In the genomic region with DNA sequence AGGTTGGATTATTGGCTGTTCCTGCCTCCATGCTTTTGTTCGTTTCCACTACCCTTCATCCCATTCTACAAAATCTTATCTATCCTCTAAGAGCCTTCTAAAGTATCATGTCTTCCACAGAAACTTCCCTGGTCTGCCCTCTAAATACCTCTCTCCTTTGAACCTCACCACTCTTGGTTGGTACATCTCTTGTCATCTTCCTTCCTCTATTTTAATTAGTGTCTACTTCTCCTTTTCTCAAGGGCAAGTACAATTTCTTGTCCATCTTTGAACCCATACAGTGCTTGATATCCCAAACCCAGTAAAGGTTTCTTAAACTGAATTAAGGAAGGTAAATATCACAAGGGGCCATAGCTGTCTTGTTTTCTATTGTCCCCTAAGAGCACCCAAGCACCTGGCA, we compare ENCODE assay signal across 27 cellular contexts. TPM values are rescaled to one million over a fixed set of nuclear protein-coding genes. Genes with fewer than 3 reads are reported as not detected.
DNase-seq lines count a peak whose midpoint lies in the region; ATAC-seq and TF ChIP-seq lines count a peak whose summit lies in the region.
"Had no signal": no experiment of that assay in that cellular context is flagged by ENCODE, and none has a peak within 500 bp of the region (broad histone marks: within the 10 kb centered on the region; RNA-seq: fewer than 3 reads in every experiment).

No MANE protein-coding gene starts in this region.

- H3K4me1 Mint-ChIP-seq in natural killer cell: peaks cover 0 to 11% of the 10 kb centered on the region in 2 donors

- H4K20me1 ChIP-seq in BLaER1 treated with 17β-estradiol and CSF1 and Interleukin-3, amounts not matched to agents 10 nM and 100 nM: peaks cover 0 to 51% (median 0%) of the 10 kb centered on the region in 11 experiments; a peak in 6 of 22 replicates
- H4K20me1 ChIP-seq in PC-3 (ENCODE audit: low read length): no peaks in the 10 kb centered on the region
- H4K20me1 ChIP-seq in smooth muscle cell (ENCODE audit: low read depth): no peaks in the 10 kb centered on the region
- H4K20me1 ChIP-seq: BLaER1 had no signal

- BruUV-seq in PC-3 (replicated peaks; lab: Mats Ljungman, UMichigan): no TSS peak

- H3K9me3 Mint-ChIP-seq in natural killer cell: no peaks in the 10 kb centered on the region
- H3K9me3 Mint-ChIP-seq: activated CD4-positive, alpha-beta T cell treated with anti-CD3 and anti-CD28 coated beads, Interleukin-2, amount 10 ng/mL, durations not matched to agents 24 days and 14 days; activated naive CD4-positive, alpha-beta T cell treated with anti-CD3 and anti-CD28 coated beads for 36 hours; activated T-cell treated with anti-CD3 and anti-CD28 coated beads, Interleukin-2, amount 50 U/mL, for 72 hours; type B pancreatic cell had no signal

- H3K79me2 ChIP-seq in PC-3 (ENCODE audit: low read length) (no peaks in the 10 kb centered on the region), smooth muscle cell (ENCODE audit: low read depth) (no peaks in the 10 kb centered on the region)

- peak overlapping the region in 7 of 11 experiments; percentile 0 to 73 (median 32); a peak in 10 of 22 replicates for H3K4me2 ChIP-seq in BLaER1 treated with 17β-estradiol and CSF1 and Interleukin-3, amounts not matched to agents 10 nM and 100 nM
- H3K4me2 ChIP-seq in PC-3 (ENCODE audit: low read length) (no peak overlapping the region), smooth muscle cell (no peak overlapping the region)
- H3K4me2 ChIP-seq: BLaER1, KMS-11 had no signal

- in situ Hi-C loops in GM13977 (cut with MboI; ENCODE audit: low pct_unique_long_range_greater_than_20kb, low sequenced_read_pairs, unreplicated experiment): no loop called here

- H3K27me3 ChIP-seq in BLaER1 treated with 17β-estradiol and CSF1 and Interleukin-3, amounts not matched to agents 10 nM and 100 nM: peaks cover 23 to 73% (median 32%) of the 10 kb centered on the region in 11 experiments
- H3K27me3 ChIP-seq in PC-3 (ENCODE audit: low read length) (no peaks in the 10 kb centered on the region), smooth muscle cell (ENCODE audit: low read depth) (peaks cover 55% of the 10 kb centered on the region)
- H3K27me3 ChIP-seq: colonic mucosa had no signal

- H3K4me3 ChIP-seq in BLaER1 treated with 17β-estradiol and CSF1 and Interleukin-3, amounts not matched to agents 10 nM and 100 nM: no peak overlapping the region
- H3K4me3 ChIP-seq in NB4 (ENCODE audit: low read depth, low read length) (no peak overlapping the region), PC-3 (ENCODE audit: low read length) (no peak overlapping the region), smooth muscle cell (no peak overlapping the region)
- H3K4me3 ChIP-seq: BLaER1, colonic mucosa, left ventricle myocardium inferior, psoas muscle had no signal

- H3K36me3 Mint-ChIP-seq in natural killer cell: no peaks in the 10 kb centered on the region
- H3K36me3 Mint-ChIP-seq: type B pancreatic cell had no signal

- H3K36me3 ChIP-seq in BLaER1 treated with 17β-estradiol and CSF1 and Interleukin-3, amounts not matched to agents 10 nM and 100 nM: no peaks in the 10 kb centered on the region
- H3K36me3 ChIP-seq in PC-3 (ENCODE audit: low read depth, low read length) (no peaks in the 10 kb centered on the region), smooth muscle cell (ENCODE audit: low read depth) (no peaks in the 10 kb centered on the region)
- H3K36me3 ChIP-seq: BLaER1, colonic mucosa, left ventricle myocardium inferior had no signal

- no peak for TF ChIP-seq CTCF in NB4 (IDR thresholded peaks at IDR 0.05; ENCODE audit: low read depth, low read length)
- no peak for TF ChIP-seq CTCF in natural killer cell (IDR thresholded peaks at IDR 0.05)
- TF ChIP-seq CTCF in PC-3 (conservative IDR thresholded peaks at IDR 0.05; ENCODE audit: low read depth, low read length): no peak
- TF ChIP-seq CTCF in GM13977 (IDR thresholded peaks at IDR 0.05; ENCODE audit: extremely low read depth, insufficient read depth, missing control alignments): no peak
- no peak for TF ChIP-seq CTCF in smooth muscle cell (IDR thresholded peaks at IDR 0.05; ENCODE audit: borderline replicate concordance, insufficient read depth, poor library complexity, severe bottlenecking)

- intact Hi-C loops in natural killer cell (cut with micrococcal nuclease): loop anchor here (5.0 to 10.0 kb wide), 2 partner anchors 154 to 296 kb away; no protein-coding TSS in a partner anchor
- intact Hi-C loops in PC-3 (cut with micrococcal nuclease): loop anchor here (5.0 kb wide), 1 partner anchor 96 kb away; no protein-coding TSS in a partner anchor

- peaks cover 18 to 19% of the 10 kb centered on the region in 2 donors for H3K27me3 Mint-ChIP-seq in natural killer cell (ENCODE audit: low read depth in 2 of 2)

- H3F3A ChIP-seq in PC-3 (ENCODE audit: low read length, unreplicated experiment) (no peaks in the 10 kb centered on the region), smooth muscle cell (ENCODE audit: low read depth) (no peaks in the 10 kb centered on the region)

- H3K27ac Mint-ChIP-seq in natural killer cell: no peak overlapping the region
- H3K27ac Mint-ChIP-seq: activated CD4-positive, alpha-beta T cell treated with anti-CD3 and anti-CD28 coated beads, Interleukin-2, amount 10 ng/mL, durations not matched to agents 24 days and 14 days; activated naive CD4-positive, alpha-beta T cell treated with anti-CD3 and anti-CD28 coated beads for 36 hours; activated T-cell treated with anti-CD3 and anti-CD28 coated beads, Interleukin-2, amount 50 U/mL, for 72 hours; type B pancreatic cell had no signal

- peak overlapping the region; percentile 25 for H3K4me3 Mint-ChIP-seq in natural killer cell
- H3K4me3 Mint-ChIP-seq: activated CD4-positive, alpha-beta T cell treated with anti-CD3 and anti-CD28 coated beads, Interleukin-2, amount 10 ng/mL, durations not matched to agents 24 days and 14 days; activated naive CD4-positive, alpha-beta T cell treated with anti-CD3 and anti-CD28 coated beads for 36 hours; activated T-cell treated with anti-CD3 and anti-CD28 coated beads, Interleukin-2, amount 50 U/mL, for 72 hours had no signal

- H2AFZ ChIP-seq in PC-3 (ENCODE audit: low read length): no peak overlapping the region
- H2AFZ ChIP-seq in smooth muscle cell (ENCODE audit: low read depth): no peak overlapping the region

- POLR2A ChIA-PET in PC-3 (lab: Charles Lee; ENCODE audit: unreplicated experiment): no interaction called here

- 85% methylated on average over 1 of the region's 1 CpG for WGBS in smooth muscle cell (ENCODE audit: low lambda C conversion rate)

- H3K27ac ChIP-seq in BLaER1 treated with 17β-estradiol and CSF1 and Interleukin-3, amounts not matched to agents 10 nM and 100 nM: no peak overlapping the region
- H3K27ac ChIP-seq in PC-3 (ENCODE audit: low read length) (no peak overlapping the region), smooth muscle cell (ENCODE audit: low read depth) (no peak overlapping the region)
- H3K27ac ChIP-seq: BLaER1, colonic mucosa, KMS-11, left ventricle myocardium inferior, psoas muscle had no signal

- DNase-seq in NB4 (ENCODE audit: low read depth) (peak; percentile 54), SKM-1 treated with dmso at 0.1 percent for 144 hours (lab: John Stamatoyannopoulos, UW; ENCODE audit: unreplicated experiment) (peak; percentile 96), natural killer cell (no peak), KG1 (lab: John Stamatoyannopoulos, UW) (no peak), PC-3 (no peak), GM13977 (ENCODE audit: low spot score) (no peak), smooth muscle cell (lab: John Stamatoyannopoulos, UW; ENCODE audit: unreplicated experiment) (no peak)
- DNase-seq: activated CD4-positive, alpha-beta T cell treated with anti-CD3 and anti-CD28 coated beads, Interleukin-2, amount 10 ng/mL, durations not matched to agents 24 days and 14 days; activated naive CD4-positive, alpha-beta T cell treated with anti-CD3 and anti-CD28 coated beads for 36 hours; activated T-cell treated with anti-CD3 and anti-CD28 coated beads, Interleukin-2, amount 50 U/mL, for 72 hours; amygdala; colonic mucosa; DND-41; foreskin melanocyte; hippocampal formation; left ventricle myocardium inferior; NCI-H1092; NCI-H1930; NCI-H69; psoas muscle; SHP77; T-helper 1 cell had no signal

- CTCF ChIA-PET in PC-3 (lab: Charles Lee): no interaction called here

- no peaks in the 10 kb centered on the region for H3K9me2 ChIP-seq in PC-3 (replicated peaks; ENCODE audit: low read length)

- peaks cover 27 to 56% (median 39%) of the 10 kb centered on the region in 10 experiments for H3K4me1 ChIP-seq in BLaER1 treated with 17β-estradiol and CSF1 and Interleukin-3, amounts not matched to agents 10 nM and 100 nM
- H3K4me1 ChIP-seq in PC-3 (ENCODE audit: insufficient read depth, low read length) (peaks cover 10% of the 10 kb centered on the region; the same call in 1 of the 2 replicates), smooth muscle cell (ENCODE audit: low read depth) (peaks cover 6% of the 10 kb centered on the region)

- H3K9me3 ChIP-seq in BLaER1 treated with 17β-estradiol and CSF1 and Interleukin-3, amounts not matched to agents 10 nM and 100 nM (replicated peaks in 1 of 11): no peaks in the 10 kb centered on the region
- H3K9me3 ChIP-seq in PC-3 (ENCODE audit: low read length) (no peaks in the 10 kb centered on the region), smooth muscle cell (replicated peaks; ENCODE audit: low read depth) (no peaks in the 10 kb centered on the region)
- H3K9me3 ChIP-seq: BLaER1, colonic mucosa, left ventricle myocardium inferior, psoas muscle had no signal

- ATAC-seq in natural killer cell (no peak), PC-3 (no peak)
- ATAC-seq: activated T-cell treated with anti-CD3 and anti-CD28 coated beads, Interleukin-2, amount 50 U/mL, for 72 hours; esophagus mucosa; psoas muscle had no signal

- no peak for TF ChIP-seq POLR2A in NB4 (IDR thresholded peaks at IDR 0.05; ENCODE audit: extremely low read depth, insufficient read length)

- H3K9ac ChIP-seq in BLaER1 treated with 17β-estradiol and CSF1 and Interleukin-3, amounts not matched to agents 10 nM and 100 nM: no peak overlapping the region
- no peak overlapping the region for H3K9ac ChIP-seq in PC-3 (ENCODE audit: low read length)
- no peak overlapping the region for H3K9ac ChIP-seq in smooth muscle cell (ENCODE audit: low read depth)
- H3K9ac ChIP-seq: BLaER1, KMS-11 had no signal

RNA-seq across cellular contexts. Expression of gene DAPK2, which starts 2.5 kb away (rescaled TPM):
- total RNA-seq in natural killer cell (10 to 100 TPM in 1 of 3 donors, 1 to 10 TPM in 2; 3.7 to 25.3 (median 6.0) TPM), PC-3 (2014; rRNA removed) (1.4 and 5.2 TPM in 2 replicates), smooth muscle cell (not detected in 2 replicates)
- not detected in 2 replicates for polyA plus RNA-seq in smooth muscle cell

RNA-seq across cellular contexts. Expression of gene CIAO2A, which starts 44.9 kb away (rescaled TPM):
- total RNA-seq in natural killer cell: 10 to 100 TPM; 20.2 to 23.9 (median 22.9) TPM
- total RNA-seq in PC-3 (2014; rRNA removed): 83.7 and 92.4 TPM in 2 replicates
- 123 and 130 TPM in 2 replicates for total RNA-seq in smooth muscle cell
- polyA plus RNA-seq in smooth muscle cell: 110 and 117 TPM in 2 replicates

RNA-seq across cellular contexts. Expression of gene SNX1, which starts 47.0 kb away (rescaled TPM):
- total RNA-seq in natural killer cell: 100 to 1,000 TPM; 110 to 141 (median 111) TPM
- 24.3 and 62.3 TPM in 2 replicates for total RNA-seq in PC-3 (2014; rRNA removed)
- total RNA-seq in smooth muscle cell: 33.8 and 36.0 TPM in 2 replicates
- 41.2 and 47.8 TPM in 2 replicates for polyA plus RNA-seq in smooth muscle cell

Comparison
In these comparisons a context has a peak if more than half of its experiments do, and no peak if none do; other contexts are left out.
1. H3K4me2 ChIP-seq: peak in BLaER1 treated with 17β-estradiol and CSF1 and Interleukin-3, amounts not matched to agents 10 nM and 100 nM (7 of 11); none in PC-3 (single experiment) and smooth muscle cell (single experiment).
2. DNase-seq: peak in NB4 (single experiment) and SKM-1 treated with dmso at 0.1 percent for 144 hours (single experiment); none in natural killer cell (single experiment), KG1 (single experiment), PC-3 (single experiment), GM13977 (single experiment) and smooth muscle cell (single experiment).